Comparison of ENCODE assay signal across 16 cellular contexts in genomic region chr3:153093629-153094028, GRCh38.
"Had no signal": no experiment of that assay in that cellular context is flagged by ENCODE, and none has a peak within 500 bp of the region (broad histone marks: within the 10 kb centered on the region; RNA-seq: fewer than 3 reads in every experiment).

No MANE protein-coding gene starts in this region.

- H3K9ac ChIP-seq: neural progenitor cell had no signal

- H3K4me3 Mint-ChIP-seq: mesothelial cell of epicardium; natural killer cell treated with Interleukin-12 subunit alpha and Interleukin-12 subunit beta and Interleukin-15 and Interleukin-18, amount 100 ng/mL, for 72 hours; neural progenitor cell had no signal

- H3K27ac ChIP-seq: heart left ventricle, neural progenitor cell, pancreas had no signal

- H3K27me3 ChIP-seq: heart left ventricle, neural progenitor cell, pancreas had no signal

- H3K9me3 ChIP-seq: heart left ventricle, pancreas had no signal

- H3K4me1 ChIP-seq: pancreas had no signal

- H2AFZ ChIP-seq: neural progenitor cell had no signal

- H3K36me3 ChIP-seq: heart left ventricle, neural progenitor cell, pancreas had no signal

- ATAC-seq: esophagus mucosa; heart left ventricle; left lobe of liver; natural killer cell treated with Interleukin-12 subunit alpha and Interleukin-12 subunit beta and Interleukin-15 and Interleukin-18, amount 100 ng/mL, for 72 hours; pancreas; right cardiac atrium had no signal

- H3K36me3 Mint-ChIP-seq: mesothelial cell of epicardium; natural killer cell treated with Interleukin-12 subunit alpha and Interleukin-12 subunit beta and Interleukin-15 and Interleukin-18, amount 100 ng/mL, for 72 hours; neural progenitor cell had no signal

- H3K27me3 Mint-ChIP-seq: natural killer cell treated with Interleukin-12 subunit alpha and Interleukin-12 subunit beta and Interleukin-15 and Interleukin-18, amount 100 ng/mL, for 72 hours; progenitor cell of endocrine pancreas had no signal

- H3K4me2 ChIP-seq: neural progenitor cell had no signal

- H3K27ac Mint-ChIP-seq: mesothelial cell of epicardium, neural progenitor cell, progenitor cell of endocrine pancreas had no signal

- H3K9me3 Mint-ChIP-seq: mesothelial cell of epicardium; natural killer cell treated with Interleukin-12 subunit alpha and Interleukin-12 subunit beta and Interleukin-15 and Interleukin-18, amount 100 ng/mL, for 72 hours; neural progenitor cell had no signal

- H3K4me3 ChIP-seq: heart left ventricle, neural progenitor cell, pancreas had no signal

- DNase-seq: effector memory CD4-positive, alpha-beta T cell; heart left ventricle; hippocampal formation; islet precursor cell; nucleus accumbens; pancreas; right cardiac atrium; small intestine; stimulated activated CD4-positive, alpha-beta T cell treated with anti-CD3 and anti-CD28 coated beads, Interleukin-2, amount 100 ng/mL, for 48 hours; stimulated activated naive CD4-positive, alpha-beta T cell treated with Interleukin-2 at 50 U/mL for 16 hours had no signal
